Comparison of ENCODE assay signal across 1 cellular context in the genomic region with DNA sequence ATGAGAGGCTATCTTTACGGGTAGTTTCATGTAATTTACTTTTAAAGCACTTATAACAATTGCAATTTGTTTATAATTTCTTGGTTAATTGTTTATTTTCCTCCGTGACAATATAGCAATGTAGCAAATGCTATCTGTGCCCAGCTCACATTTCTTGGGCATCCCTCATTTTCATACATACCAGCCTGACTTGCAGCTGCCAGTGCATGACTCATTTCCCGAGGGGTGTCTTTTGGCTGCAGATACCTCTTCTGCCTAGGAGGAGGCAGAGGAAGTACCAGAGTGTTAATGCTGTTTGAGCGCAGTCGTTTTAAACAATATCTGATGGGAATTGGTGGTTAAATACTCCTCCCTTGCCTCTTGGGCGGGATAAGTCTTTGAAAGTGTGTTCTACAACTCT.
A peak's percentile ranks its signal among the peaks of the same experiment; 100 is the strongest.
TF ChIP-seq lines count a peak whose summit lies in the region.

No MANE protein-coding gene starts in this region.

TF ChIP-seq in HEK293, 187 proteins besides CTCF, POLR2A, EP300 and RAD21 (continued from another document):
- TF ChIP-seq, protein P1, sequence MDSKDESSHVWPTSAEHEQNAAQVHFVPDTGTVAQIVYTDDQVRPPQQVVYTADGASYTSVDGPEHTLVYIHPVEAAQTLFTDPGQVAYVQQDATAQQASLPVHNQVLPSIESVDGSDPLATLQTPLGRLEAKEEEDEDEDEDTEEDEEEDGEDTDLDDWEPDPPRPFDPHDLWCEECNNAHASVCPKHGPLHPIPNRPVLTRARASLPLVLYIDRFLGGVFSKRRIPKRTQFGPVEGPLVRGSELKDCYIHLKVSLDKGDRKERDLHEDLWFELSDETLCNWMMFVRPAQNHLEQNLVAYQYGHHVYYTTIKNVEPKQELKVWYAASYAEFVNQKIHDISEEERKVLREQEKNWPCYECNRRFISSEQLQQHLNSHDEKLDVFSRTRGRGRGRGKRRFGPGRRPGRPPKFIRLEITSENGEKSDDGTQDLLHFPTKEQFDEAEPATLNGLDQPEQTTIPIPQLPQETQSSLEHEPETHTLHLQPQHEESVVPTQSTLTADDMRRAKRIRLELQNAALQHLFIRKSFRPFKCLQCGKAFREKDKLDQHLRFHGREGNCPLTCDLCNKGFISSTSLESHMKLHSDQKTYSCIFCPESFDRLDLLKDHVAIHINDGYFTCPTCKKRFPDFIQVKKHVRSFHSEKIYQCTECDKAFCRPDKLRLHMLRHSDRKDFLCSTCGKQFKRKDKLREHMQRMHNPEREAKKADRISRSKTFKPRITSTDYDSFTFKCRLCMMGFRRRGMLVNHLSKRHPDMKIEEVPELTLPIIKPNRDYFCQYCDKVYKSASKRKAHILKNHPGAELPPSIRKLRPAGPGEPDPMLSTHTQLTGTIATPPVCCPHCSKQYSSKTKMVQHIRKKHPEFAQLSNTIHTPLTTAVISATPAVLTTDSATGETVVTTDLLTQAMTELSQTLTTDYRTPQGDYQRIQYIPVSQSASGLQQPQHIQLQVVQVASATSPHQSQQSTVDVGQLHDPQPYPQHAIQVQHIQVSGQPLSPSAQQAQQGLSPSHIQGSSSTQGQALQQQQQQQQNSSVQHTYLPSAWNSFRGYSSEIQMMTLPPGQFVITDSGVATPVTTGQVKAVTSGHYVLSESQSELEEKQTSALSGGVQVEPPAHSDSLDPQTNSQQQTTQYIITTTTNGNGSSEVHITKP (tag by site-specific recombination; IDR thresholded peaks at IDR 0.05): peak; percentile 55
